Comparison of ENCODE assay signal across 10 cellular contexts in genomic region chr17:59725691-59726090, GRCh38. TPM values are rescaled to one million over a fixed set of nuclear protein-coding genes. Genes with fewer than 3 reads are reported as not detected.
DNase-seq lines count a peak whose midpoint lies in the region; ATAC-seq and TF ChIP-seq lines count a peak whose summit lies in the region.
"Had no signal": no experiment of that assay in that cellular context is flagged by ENCODE, and none has a peak within 500 bp of the region (broad histone marks: within the 10 kb centered on the region; RNA-seq: fewer than 3 reads in every experiment).

No MANE protein-coding gene starts in this region.

- intact Hi-C loops in gastrocnemius medialis (cut with DNase I; ENCODE audit: low total_unique reads), result no loop called here

- in situ Hi-C loops in gastrocnemius medialis (cut with MboI; ENCODE audit: low sequenced_read_pairs in 4 of 4), result no loop called here

- TF ChIP-seq CTCF in gastrocnemius medialis (IDR thresholded peaks at IDR 0.05 in 4 of 5, conservative IDR thresholded peaks at IDR 0.05 in 1 of 5), result no peak

- H3K4me1 Mint-ChIP-seq in activated naive CD8-positive, alpha-beta T cell treated with anti-CD3 and anti-CD28 coated beads, Interleukin-2, amount 50 U/mL, for 24 hours, result peaks cover 7% of the 10 kb centered on the region

- H3K27me3 Mint-ChIP-seq in activated naive CD8-positive, alpha-beta T cell treated with anti-CD3 and anti-CD28 coated beads, Interleukin-2, amount 50 U/mL, for 24 hours, result no peaks in the 10 kb centered on the region

- H3K9me3 Mint-ChIP-seq in activated naive CD8-positive, alpha-beta T cell treated with anti-CD3 and anti-CD28 coated beads, Interleukin-2, amount 50 U/mL, for 24 hours, result no peaks in the 10 kb centered on the region

- H3K27ac ChIP-seq in SK-N-MC, result peak overlapping the region; percentile 2; the same call in 1 of the 2 replicates
- peak overlapping the region; percentile 8 to 87 (median 60) for H3K27ac ChIP-seq in gastrocnemius medialis

- H3K9me3 ChIP-seq in SK-N-MC (ENCODE audit: low read depth, low read length) (no peaks in the 10 kb centered on the region), gastrocnemius medialis (no peaks in the 10 kb centered on the region)

- peaks cover 24 to 44% of the 10 kb centered on the region in 2 donors for H3K4me1 ChIP-seq in gastrocnemius medialis

- DNase-seq in CD1c-positive myeloid dendritic cell (ENCODE audit: extremely low spot score) (peak; percentile 71), SK-N-MC (ENCODE audit: low read depth, low spot score) (no peak), fibroblast of the conjunctiva (ENCODE audit: low read depth) (peak; percentile 38), gastrocnemius medialis (no peak), NCI-H1436 treated with DMSO at 0.1 percent for 48 hours (lab: John Stamatoyannopoulos, UW) (no peak), putamen (ENCODE audit: low spot score) (no peak), epidermal melanocyte (ENCODE audit: insufficient read length, low spot score) (no peak)
- no peak for DNase-seq in activated naive CD8-positive, alpha-beta T cell treated with anti-CD3 and anti-CD28 coated beads, Interleukin-2, amount 50 U/mL, for 24 hours
- DNase-seq: NCI-H146, T-helper 2 cell had no signal

- H3K36me3 Mint-ChIP-seq in activated naive CD8-positive, alpha-beta T cell treated with anti-CD3 and anti-CD28 coated beads, Interleukin-2, amount 50 U/mL, for 24 hours (ENCODE audit: low read depth), result peaks cover 4% of the 10 kb centered on the region

- no peak overlapping the region for H3K4me3 ChIP-seq in SK-N-MC
- no peak overlapping the region for H3K4me3 ChIP-seq in gastrocnemius medialis

- H3K27ac Mint-ChIP-seq in activated naive CD8-positive, alpha-beta T cell treated with anti-CD3 and anti-CD28 coated beads, Interleukin-2, amount 50 U/mL, for 24 hours, result no peak overlapping the region

- TF ChIP-seq POLR2A in gastrocnemius medialis (IDR thresholded peaks at IDR 0.05), result no peak

- ATAC-seq in gastrocnemius medialis, result peak; percentile 52 to 57
- no peak for ATAC-seq in activated naive CD8-positive, alpha-beta T cell treated with anti-CD3 and anti-CD28 coated beads, Interleukin-2, amount 50 U/mL, for 24 hours

- H3K4me3 Mint-ChIP-seq in activated naive CD8-positive, alpha-beta T cell treated with anti-CD3 and anti-CD28 coated beads, Interleukin-2, amount 50 U/mL, for 24 hours, result no peak overlapping the region

- H3K9ac ChIP-seq in SK-N-MC (ENCODE audit: insufficient read length), result no peak overlapping the region

- peaks cover 6% of the 10 kb centered on the region; the same call in 1 of the 2 replicates for H3K36me3 ChIP-seq in SK-N-MC (ENCODE audit: insufficient read depth, low read length)
- no peaks in the 10 kb centered on the region for H3K36me3 ChIP-seq in gastrocnemius medialis

- no peaks in the 10 kb centered on the region for H3K27me3 ChIP-seq in gastrocnemius medialis

RNA-seq across cellular contexts. Expression of gene VMP1, which starts 18.2 kb away (rescaled TPM):
- 10 to 100 TPM; 39.2 to 55.0 (median 48.4) TPM for total RNA-seq in gastrocnemius medialis

RNA-seq across cellular contexts. Expression of gene PTRH2, which starts 18.5 kb away (rescaled TPM):
- total RNA-seq in gastrocnemius medialis, result 10 to 100 TPM; 17.4 to 18.7 (median 18.1) TPM

Comparison
In these comparisons a context has a peak if more than half of its experiments do, and no peak if none do; other contexts are left out.
1. DNase-seq: peak in CD1c-positive myeloid dendritic cell (single experiment) and fibroblast of the conjunctiva (single experiment); none in SK-N-MC (single experiment), gastrocnemius medialis (0 of 2), activated naive CD8-positive, alpha-beta T cell treated with anti-CD3 and anti-CD28 coated beads, Interleukin-2, amount 50 U/mL, for 24 hours (single experiment), NCI-H1436 treated with DMSO at 0.1 percent for 48 hours (single experiment), putamen (single experiment) and epidermal melanocyte (single experiment).